1 cellular context compared by ENCODE assay signal in the genomic region with DNA sequence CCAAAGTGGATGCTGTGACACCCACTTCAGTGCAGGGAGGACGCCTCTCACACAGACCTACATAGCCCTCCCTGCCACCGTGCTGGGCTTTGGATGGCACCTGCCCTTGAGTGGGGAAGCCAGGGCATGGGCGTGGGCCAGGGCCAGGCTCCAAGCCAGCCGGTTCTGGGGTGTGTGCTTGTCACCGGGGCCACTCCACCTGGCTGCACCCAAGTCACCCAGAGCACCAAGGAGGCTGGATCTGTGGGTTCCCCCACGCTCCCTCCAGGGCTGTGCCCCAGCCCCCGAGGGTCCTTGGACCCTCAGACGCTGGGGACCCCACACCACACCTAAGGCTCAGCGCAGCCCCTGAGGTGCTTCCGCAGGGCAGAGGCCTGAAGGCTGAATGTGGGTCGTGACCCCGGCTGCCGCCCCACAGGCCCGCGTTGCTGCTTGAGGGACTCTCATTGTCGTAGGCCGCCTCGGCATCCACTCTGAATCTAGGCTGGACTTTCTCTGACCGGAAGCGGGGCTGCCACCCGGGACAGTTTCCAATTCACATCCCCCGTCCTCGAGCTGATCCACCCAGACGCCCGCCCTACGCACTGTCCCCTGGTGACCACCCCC.
TF ChIP-seq lines count a peak whose summit lies in the region.

No MANE protein-coding gene starts in this region.

TF ChIP-seq in HepG2, 621 proteins besides CTCF, POLR2A, EP300 and RAD21 (continued from another document and continues in another):
- TF ChIP-seq, protein P1, sequence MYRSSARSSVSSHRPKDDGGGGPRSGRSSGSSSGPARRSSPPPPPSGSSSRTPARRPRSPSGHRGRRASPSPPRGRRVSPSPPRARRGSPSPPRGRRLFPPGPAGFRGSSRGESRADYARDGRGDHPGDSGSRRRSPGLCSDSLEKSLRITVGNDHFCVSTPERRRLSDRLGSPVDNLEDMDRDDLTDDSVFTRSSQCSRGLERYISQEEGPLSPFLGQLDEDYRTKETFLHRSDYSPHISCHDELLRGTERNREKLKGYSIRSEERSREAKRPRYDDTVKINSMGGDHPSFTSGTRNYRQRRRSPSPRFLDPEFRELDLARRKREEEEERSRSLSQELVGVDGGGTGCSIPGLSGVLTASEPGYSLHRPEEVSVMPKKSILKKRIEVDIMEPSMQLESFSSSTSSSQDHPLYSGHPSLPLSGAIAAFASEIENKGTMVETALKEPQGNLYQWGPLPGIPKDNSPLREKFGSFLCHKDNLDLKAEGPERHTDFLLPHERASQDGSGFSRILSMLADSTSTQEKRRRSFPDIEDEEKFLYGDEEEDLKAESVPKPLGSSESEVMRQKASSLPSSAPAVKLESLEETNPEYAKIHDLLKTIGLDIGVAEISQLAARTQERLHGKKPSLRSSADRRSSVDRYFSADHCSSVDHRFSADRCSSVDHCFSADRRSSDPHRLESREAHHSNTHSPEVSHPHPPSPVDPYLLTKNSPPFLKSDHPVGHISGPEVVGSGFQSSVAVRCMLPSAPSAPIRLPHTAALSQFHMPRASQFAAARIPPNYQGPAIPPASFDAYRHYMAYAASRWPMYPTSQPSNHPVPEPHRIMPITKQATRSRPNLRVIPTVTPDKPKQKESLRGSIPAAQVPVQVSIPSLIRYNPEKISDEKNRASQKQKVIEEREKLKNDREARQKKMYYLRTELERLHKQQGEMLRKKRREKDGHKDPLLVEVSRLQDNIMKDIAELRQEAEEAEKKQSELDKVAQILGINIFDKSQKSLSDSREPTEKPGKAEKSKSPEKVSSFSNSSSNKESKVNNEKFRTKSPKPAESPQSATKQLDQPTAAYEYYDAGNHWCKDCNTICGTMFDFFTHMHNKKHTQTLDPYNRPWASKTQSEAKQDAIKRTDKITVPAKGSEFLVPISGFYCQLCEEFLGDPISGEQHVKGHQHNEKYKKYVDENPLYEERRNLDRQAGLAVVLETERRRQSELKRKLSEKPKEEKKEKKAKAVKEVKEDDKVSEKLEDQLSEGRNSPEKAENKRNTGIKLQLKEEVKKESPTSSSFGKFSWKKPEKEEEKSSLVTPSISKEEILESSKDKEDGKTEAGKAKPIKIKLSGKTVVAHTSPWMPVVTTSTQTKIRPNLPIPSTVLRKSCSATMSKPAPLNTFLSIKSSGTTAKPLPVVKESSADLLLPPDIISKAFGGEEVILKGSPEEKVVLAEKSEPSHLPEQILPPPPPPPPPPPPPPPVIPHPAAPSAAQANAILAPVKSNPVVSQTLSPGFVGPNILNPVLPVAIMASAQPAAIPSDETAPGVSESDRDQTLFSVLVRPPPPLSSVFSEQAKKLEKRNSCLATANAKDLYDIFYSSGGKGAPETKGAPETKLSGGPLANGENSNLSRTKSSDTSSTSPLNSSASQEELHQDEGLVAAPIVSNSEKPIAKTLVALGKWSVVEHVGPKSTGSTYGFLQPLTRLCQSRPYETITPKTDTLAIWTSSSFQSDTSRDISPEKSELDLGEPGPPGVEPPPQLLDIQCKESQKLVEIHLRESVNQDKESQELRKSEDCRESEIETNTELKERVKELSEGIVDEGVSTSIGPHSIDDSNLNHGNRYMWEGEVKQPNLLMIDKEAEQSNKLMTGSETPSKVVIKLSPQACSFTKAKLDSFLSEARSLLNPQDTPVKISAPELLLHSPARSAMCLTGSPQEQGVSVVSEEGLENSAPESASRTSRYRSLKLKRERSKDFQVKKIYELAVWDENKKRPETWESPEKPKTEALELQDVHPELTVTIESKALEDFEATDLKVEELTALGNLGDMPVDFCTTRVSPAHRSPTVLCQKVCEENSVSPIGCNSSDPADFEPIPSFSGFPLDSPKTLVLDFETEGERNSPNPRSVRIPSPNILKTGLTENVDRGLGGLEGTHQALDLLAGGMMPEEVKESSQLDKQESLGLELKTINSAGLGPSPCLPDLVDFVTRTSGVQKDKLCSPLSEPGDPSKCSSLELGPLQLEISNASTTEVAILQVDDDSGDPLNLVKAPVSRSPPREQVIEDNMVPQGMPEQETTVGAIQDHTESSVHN (CRISPR knock-in tag; IDR thresholded peaks at IDR 0.05), result no peak
- TF ChIP-seq, protein P2, sequence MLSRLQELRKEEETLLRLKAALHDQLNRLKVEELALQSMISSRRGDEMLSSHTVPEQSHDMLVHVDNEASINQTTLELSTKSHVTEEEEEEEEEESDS (CRISPR knock-in tag; IDR thresholded peaks at IDR 0.05; ENCODE audit: borderline replicate concordance), result no peak
- TF ChIP-seq, protein P3, sequence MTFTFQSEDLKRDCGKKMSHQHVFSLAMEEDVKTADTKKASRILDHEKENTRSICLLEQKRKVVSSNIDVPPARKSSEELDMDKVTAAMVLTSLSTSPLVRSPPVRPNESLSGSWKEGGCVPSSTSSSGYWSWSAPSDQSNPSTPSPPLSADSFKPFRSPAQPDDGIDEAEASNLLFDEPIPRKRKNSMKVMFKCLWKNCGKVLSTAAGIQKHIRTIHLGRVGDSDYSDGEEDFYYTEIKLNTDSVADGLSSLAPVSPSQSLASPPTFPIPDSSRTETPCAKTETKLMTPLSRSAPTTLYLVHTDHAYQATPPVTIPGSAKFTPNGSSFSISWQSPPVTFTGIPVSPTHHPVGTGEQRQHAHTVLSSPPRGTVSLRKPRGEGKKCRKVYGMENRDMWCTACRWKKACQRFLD (CRISPR knock-in tag; IDR thresholded peaks at IDR 0.05; ENCODE audit: borderline replicate concordance), result no peak
- TF ChIP-seq TCF7 (IDR thresholded peaks at IDR 0.05; ENCODE audit: low read depth) (no peak), KLF12 (CRISPR knock-in tag; IDR thresholded peaks at IDR 0.05; ENCODE audit: borderline replicate concordance) (no peak), BRCA1 (CRISPR knock-in tag; IDR thresholded peaks at IDR 0.05) (no peak), HCFC1 (IDR thresholded peaks at IDR 0.05; ENCODE audit: low read depth, low read length) (no peak), HHEX (CRISPR knock-in tag; IDR thresholded peaks at IDR 0.05) (no peak), HNRNPL (IDR thresholded peaks at IDR 0.05; ENCODE audit: low read depth, low read length) (0 out of 2 replicates have a peak, but pooled peaks have one; percentile 63), ZNF234 (CRISPR knock-in tag; conservative IDR thresholded peaks at IDR 0.05) (no peak), DNMT3B (CRISPR knock-in tag; conservative IDR thresholded peaks at IDR 0.05) (no peak), REXO4 (CRISPR knock-in tag; IDR thresholded peaks at IDR 0.05; ENCODE audit: borderline replicate concordance) (no peak), KDM5A (IDR thresholded peaks at IDR 0.05; ENCODE audit: borderline replicate concordance, low read length) (no peak), AKAP8 (CRISPR knock-in tag; IDR thresholded peaks at IDR 0.05) (peak; percentile 56; the same call in 1 of the 2 replicates), ZFX (CRISPR knock-in tag; IDR thresholded peaks at IDR 0.05; ENCODE audit: low read depth) (peak; percentile 42; the same call in 1 of the 2 replicates), SOX13 (IDR thresholded peaks at IDR 0.05) (no peak), SOX13 (CRISPR knock-in tag; conservative IDR thresholded peaks at IDR 0.05 in 1 of 2, IDR thresholded peaks at IDR 0.05 in 1 of 2) (no peak), ZNF441 (CRISPR knock-in tag; IDR thresholded peaks at IDR 0.05; ENCODE audit: borderline replicate concordance) (no peak), SOX5 (CRISPR knock-in tag; IDR thresholded peaks at IDR 0.05; ENCODE audit: borderline replicate concordance) (no peak), ZNF292 (CRISPR knock-in tag; IDR thresholded peaks at IDR 0.05; ENCODE audit: borderline replicate concordance, low read depth) (no peak), ZNF547 (CRISPR knock-in tag; IDR thresholded peaks at IDR 0.05) (no peak), TBX2 (CRISPR knock-in tag; IDR thresholded peaks at IDR 0.05; ENCODE audit: borderline replicate concordance) (peak; percentile 31; the same call in 1 of the 2 replicates)
- TF ChIP-seq, protein P4, sequence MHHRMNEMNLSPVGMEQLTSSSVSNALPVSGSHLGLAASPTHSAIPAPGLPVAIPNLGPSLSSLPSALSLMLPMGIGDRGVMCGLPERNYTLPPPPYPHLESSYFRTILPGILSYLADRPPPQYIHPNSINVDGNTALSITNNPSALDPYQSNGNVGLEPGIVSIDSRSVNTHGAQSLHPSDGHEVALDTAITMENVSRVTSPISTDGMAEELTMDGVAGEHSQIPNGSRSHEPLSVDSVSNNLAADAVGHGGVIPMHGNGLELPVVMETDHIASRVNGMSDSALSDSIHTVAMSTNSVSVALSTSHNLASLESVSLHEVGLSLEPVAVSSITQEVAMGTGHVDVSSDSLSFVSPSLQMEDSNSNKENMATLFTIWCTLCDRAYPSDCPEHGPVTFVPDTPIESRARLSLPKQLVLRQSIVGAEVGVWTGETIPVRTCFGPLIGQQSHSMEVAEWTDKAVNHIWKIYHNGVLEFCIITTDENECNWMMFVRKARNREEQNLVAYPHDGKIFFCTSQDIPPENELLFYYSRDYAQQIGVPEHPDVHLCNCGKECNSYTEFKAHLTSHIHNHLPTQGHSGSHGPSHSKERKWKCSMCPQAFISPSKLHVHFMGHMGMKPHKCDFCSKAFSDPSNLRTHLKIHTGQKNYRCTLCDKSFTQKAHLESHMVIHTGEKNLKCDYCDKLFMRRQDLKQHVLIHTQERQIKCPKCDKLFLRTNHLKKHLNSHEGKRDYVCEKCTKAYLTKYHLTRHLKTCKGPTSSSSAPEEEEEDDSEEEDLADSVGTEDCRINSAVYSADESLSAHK (CRISPR knock-in tag; IDR thresholded peaks at IDR 0.05; ENCODE audit: borderline replicate concordance), result no peak
- TF ChIP-seq, protein P5, sequence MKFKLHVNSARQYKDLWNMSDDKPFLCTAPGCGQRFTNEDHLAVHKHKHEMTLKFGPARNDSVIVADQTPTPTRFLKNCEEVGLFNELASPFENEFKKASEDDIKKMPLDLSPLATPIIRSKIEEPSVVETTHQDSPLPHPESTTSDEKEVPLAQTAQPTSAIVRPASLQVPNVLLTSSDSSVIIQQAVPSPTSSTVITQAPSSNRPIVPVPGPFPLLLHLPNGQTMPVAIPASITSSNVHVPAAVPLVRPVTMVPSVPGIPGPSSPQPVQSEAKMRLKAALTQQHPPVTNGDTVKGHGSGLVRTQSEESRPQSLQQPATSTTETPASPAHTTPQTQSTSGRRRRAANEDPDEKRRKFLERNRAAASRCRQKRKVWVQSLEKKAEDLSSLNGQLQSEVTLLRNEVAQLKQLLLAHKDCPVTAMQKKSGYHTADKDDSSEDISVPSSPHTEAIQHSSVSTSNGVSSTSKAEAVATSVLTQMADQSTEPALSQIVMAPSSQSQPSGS (CRISPR knock-in tag; IDR thresholded peaks at IDR 0.05), result no peak
- TF ChIP-seq, protein P6, sequence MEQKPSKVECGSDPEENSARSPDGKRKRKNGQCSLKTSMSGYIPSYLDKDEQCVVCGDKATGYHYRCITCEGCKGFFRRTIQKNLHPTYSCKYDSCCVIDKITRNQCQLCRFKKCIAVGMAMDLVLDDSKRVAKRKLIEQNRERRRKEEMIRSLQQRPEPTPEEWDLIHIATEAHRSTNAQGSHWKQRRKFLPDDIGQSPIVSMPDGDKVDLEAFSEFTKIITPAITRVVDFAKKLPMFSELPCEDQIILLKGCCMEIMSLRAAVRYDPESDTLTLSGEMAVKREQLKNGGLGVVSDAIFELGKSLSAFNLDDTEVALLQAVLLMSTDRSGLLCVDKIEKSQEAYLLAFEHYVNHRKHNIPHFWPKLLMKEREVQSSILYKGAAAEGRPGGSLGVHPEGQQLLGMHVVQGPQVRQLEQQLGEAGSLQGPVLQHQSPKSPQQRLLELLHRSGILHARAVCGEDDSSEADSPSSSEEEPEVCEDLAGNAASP (CRISPR knock-in tag; IDR thresholded peaks at IDR 0.05; ENCODE audit: borderline replicate concordance), result no peak
- TF ChIP-seq, protein P7, sequence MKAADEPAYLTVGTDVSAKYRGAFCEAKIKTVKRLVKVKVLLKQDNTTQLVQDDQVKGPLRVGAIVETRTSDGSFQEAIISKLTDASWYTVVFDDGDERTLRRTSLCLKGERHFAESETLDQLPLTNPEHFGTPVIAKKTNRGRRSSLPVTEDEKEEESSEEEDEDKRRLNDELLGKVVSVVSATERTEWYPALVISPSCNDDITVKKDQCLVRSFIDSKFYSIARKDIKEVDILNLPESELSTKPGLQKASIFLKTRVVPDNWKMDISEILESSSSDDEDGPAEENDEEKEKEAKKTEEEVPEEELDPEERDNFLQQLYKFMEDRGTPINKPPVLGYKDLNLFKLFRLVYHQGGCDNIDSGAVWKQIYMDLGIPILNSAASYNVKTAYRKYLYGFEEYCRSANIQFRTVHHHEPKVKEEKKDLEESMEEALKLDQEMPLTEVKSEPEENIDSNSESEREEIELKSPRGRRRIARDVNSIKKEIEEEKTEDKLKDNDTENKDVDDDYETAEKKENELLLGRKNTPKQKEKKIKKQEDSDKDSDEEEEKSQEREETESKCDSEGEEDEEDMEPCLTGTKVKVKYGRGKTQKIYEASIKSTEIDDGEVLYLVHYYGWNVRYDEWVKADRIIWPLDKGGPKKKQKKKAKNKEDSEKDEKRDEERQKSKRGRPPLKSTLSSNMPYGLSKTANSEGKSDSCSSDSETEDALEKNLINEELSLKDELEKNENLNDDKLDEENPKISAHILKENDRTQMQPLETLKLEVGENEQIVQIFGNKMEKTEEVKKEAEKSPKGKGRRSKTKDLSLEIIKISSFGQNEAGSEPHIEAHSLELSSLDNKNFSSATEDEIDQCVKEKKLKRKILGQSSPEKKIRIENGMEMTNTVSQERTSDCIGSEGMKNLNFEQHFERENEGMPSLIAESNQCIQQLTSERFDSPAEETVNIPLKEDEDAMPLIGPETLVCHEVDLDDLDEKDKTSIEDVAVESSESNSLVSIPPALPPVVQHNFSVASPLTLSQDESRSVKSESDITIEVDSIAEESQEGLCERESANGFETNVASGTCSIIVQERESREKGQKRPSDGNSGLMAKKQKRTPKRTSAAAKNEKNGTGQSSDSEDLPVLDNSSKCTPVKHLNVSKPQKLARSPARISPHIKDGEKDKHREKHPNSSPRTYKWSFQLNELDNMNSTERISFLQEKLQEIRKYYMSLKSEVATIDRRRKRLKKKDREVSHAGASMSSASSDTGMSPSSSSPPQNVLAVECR (CRISPR knock-in tag; IDR thresholded peaks at IDR 0.05; ENCODE audit: borderline replicate concordance), result no peak
- TF ChIP-seq, protein P8, sequence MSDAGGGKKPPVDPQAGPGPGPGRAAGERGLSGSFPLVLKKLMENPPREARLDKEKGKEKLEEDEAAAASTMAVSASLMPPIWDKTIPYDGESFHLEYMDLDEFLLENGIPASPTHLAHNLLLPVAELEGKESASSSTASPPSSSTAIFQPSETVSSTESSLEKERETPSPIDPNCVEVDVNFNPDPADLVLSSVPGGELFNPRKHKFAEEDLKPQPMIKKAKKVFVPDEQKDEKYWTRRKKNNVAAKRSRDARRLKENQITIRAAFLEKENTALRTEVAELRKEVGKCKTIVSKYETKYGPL (CRISPR knock-in tag; IDR thresholded peaks at IDR 0.05), result no peak
- TF ChIP-seq, protein P9, sequence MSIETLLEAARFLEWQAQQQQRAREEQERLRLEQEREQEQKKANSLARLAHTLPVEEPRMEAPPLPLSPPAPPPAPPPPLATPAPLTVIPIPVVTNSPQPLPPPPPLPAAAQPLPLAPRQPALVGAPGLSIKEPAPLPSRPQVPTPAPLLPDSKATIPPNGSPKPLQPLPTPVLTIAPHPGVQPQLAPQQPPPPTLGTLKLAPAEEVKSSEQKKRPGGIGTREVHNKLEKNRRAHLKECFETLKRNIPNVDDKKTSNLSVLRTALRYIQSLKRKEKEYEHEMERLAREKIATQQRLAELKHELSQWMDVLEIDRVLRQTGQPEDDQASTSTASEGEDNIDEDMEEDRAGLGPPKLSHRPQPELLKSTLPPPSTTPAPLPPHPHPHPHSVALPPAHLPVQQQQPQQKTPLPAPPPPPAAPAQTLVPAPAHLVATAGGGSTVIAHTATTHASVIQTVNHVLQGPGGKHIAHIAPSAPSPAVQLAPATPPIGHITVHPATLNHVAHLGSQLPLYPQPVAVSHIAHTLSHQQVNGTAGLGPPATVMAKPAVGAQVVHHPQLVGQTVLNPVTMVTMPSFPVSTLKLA (IDR thresholded peaks at IDR 0.05), result no peak
- TF ChIP-seq, protein P10, sequence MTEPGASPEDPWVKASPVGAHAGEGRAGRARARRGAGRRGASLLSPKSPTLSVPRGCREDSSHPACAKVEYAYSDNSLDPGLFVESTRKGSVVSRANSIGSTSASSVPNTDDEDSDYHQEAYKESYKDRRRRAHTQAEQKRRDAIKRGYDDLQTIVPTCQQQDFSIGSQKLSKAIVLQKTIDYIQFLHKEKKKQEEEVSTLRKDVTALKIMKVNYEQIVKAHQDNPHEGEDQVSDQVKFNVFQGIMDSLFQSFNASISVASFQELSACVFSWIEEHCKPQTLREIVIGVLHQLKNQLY (CRISPR knock-in tag; IDR thresholded peaks at IDR 0.05), result no peak
